11 cellular contexts compared by ENCODE assay signal in genomic region chr1:206495493-206496046, GRCh38. TPM values are rescaled to one million over a fixed set of nuclear protein-coding genes. Genes with fewer than 3 reads are reported as not detected.
DNase-seq lines count a peak whose midpoint lies in the region; ATAC-seq and TF ChIP-seq lines count a peak whose summit lies in the region.
"Had no signal": no experiment of that assay in that cellular context is flagged by ENCODE, and none has a peak within 500 bp of the region (broad histone marks: within the 10 kb centered on the region; RNA-seq: fewer than 3 reads in every experiment).

No MANE protein-coding gene starts in this region.

- H2AFZ ChIP-seq in GM23248 = no peak overlapping the region

- peak; percentile 29 for ATAC-seq in HG03460 (IDR thresholded peaks at IDR 0.05; ENCODE audit: unreplicated experiment)
- ATAC-seq in HG02981 (IDR thresholded peaks at IDR 0.05; ENCODE audit: unreplicated experiment) = no peak
- ATAC-seq: A549 had no signal

- no peak overlapping the region for H3K9ac ChIP-seq in GM23248

- TF ChIP-seq EP300 in esophagus muscularis mucosa (IDR thresholded peaks at IDR 0.05) = no peak

- TF ChIP-seq POLR2A in esophagus muscularis mucosa (IDR thresholded peaks at IDR 0.05; ENCODE audit: low read depth) = no peak

- in situ Hi-C loops in GM23248 (cut with MboI) = no loop called here

- DNase-seq in SKM-1 treated with dmso at 0.1 percent for 144 hours (lab: John Stamatoyannopoulos, UW; ENCODE audit: unreplicated experiment) = peak; percentile 13
- no peak for DNase-seq in SKM-1 (lab: John Stamatoyannopoulos, UW; ENCODE audit: unreplicated experiment)
- no peak for DNase-seq in esophagus muscularis mucosa (ENCODE audit: extremely low spot score)
- DNase-seq in tibial artery = no peak
- DNase-seq in ecto neural progenitor cell (ENCODE audit: low spot score) = no peak
- DNase-seq in GM23248 = no peak
- DNase-seq: kidney glomerular epithelial cell; stimulated activated naive CD4-positive, alpha-beta T cell treated with Interleukin-2 at 50 U/mL for 16 hours had no signal

- H3K36me3 ChIP-seq in esophagus muscularis mucosa (peaks cover 0 to 5% (median 0%) of the 10 kb centered on the region in 4 donors), tibial artery (peaks cover 0 to 24% (median 0%) of the 10 kb centered on the region in 3 donors), GM23248 (ENCODE audit: low read depth) (peaks cover 18% of the 10 kb centered on the region; the same call in 1 of the 2 replicates)

- H3K79me2 ChIP-seq in GM23248 (ENCODE audit: insufficient read depth) = no peaks in the 10 kb centered on the region

- 54% methylated on average over 3 of the region's 3 CpGs for WGBS in esophagus muscularis mucosa
- WGBS in GM23248 (ENCODE audit: low coverage in 1 of 2, low lambda C conversion rate in 2 of 2, missing lambda C conversion rate in 2 of 2), 2 experiments = 56% methylated on average over 3 of the region's 3 CpGs

- peak overlapping the region in 3 of 4 donors; percentile 6 to 53 (median 17) for H3K27ac ChIP-seq in esophagus muscularis mucosa (replicated peaks in 1 of 4)
- H3K27ac ChIP-seq in tibial artery = peak overlapping the region; percentile 63 to 71
- no peak overlapping the region for H3K27ac ChIP-seq in GM23248
- H3K27ac ChIP-seq: A549 had no signal

- intact Hi-C loops in esophagus muscularis mucosa (cut with DNase I) (loop anchor here (10.0 kb wide), 1 partner anchor 419 kb away; no protein-coding TSS in a partner anchor), tibial artery (cut with DNase I; ENCODE audit: low total_unique reads) (no loop called here)

- H3K4me3 ChIP-seq in esophagus muscularis mucosa (no peak overlapping the region), tibial artery (no peak overlapping the region), GM23248 (no peak overlapping the region)
- H3K4me3 ChIP-seq: A549 had no signal

- 0 out of 2 replicates have a peak, but pooled peaks cover 6% of the 10 kb centered on the region for H3F3A ChIP-seq in GM23248 (ENCODE audit: insufficient read depth)

- H3K4me1 ChIP-seq in esophagus muscularis mucosa (peaks cover 16 to 24% (median 22%) of the 10 kb centered on the region in 4 donors), tibial artery (peaks cover 0 to 38% (median 26%) of the 10 kb centered on the region in 4 donors), GM23248 (ENCODE audit: insufficient read depth) (peaks cover 9% of the 10 kb centered on the region; the same call in 1 of the 2 replicates)

- H3K27me3 ChIP-seq in esophagus muscularis mucosa (no peaks in the 10 kb centered on the region), tibial artery (no peaks in the 10 kb centered on the region), GM23248 (replicated peaks; ENCODE audit: insufficient read depth) (no peaks in the 10 kb centered on the region)

- no peaks in the 10 kb centered on the region for H4K20me1 ChIP-seq in GM23248 (ENCODE audit: insufficient read depth)

- no peaks in the 10 kb centered on the region for H3K9me2 ChIP-seq in GM23248 (ENCODE audit: insufficient read depth)

- H3K9me3 ChIP-seq in esophagus muscularis mucosa (no peaks in the 10 kb centered on the region), tibial artery (no peaks in the 10 kb centered on the region), GM23248 (ENCODE audit: low read depth) (no peaks in the 10 kb centered on the region)
- H3K9me3 ChIP-seq: A549 had no signal

- no peak overlapping the region for H3K4me2 ChIP-seq in GM23248 (ENCODE audit: unreplicated experiment)
- H3K4me2 ChIP-seq: A549 had no signal

- TF ChIP-seq CTCF in esophagus muscularis mucosa (IDR thresholded peaks at IDR 0.05) = no peak
- TF ChIP-seq CTCF in tibial artery (IDR thresholded peaks at IDR 0.05) = no peak

RNA-seq across cellular contexts. Expression of gene RASSF5, which starts 11.8 kb away (rescaled TPM):
- total RNA-seq in esophagus muscularis mucosa = 10 to 100 TPM in 3 of 4 donors, 1 to 10 TPM in 1; 6.6 to 23.0 (median 10.5) TPM
- total RNA-seq in GM23248 (2014; rRNA removed; shearing (Covaris generic)) = 0.22 and 0.89 TPM in 2 replicates
- polyA plus RNA-seq in GM23248 (2016; fragmentation: Nextera tagmentation; extraction: Ambion mirVana) = 0.28 and 0.48 TPM in 2 replicates

RNA-seq across cellular contexts. Expression of gene IKBKE, which starts 25.3 kb away (rescaled TPM):
- total RNA-seq in esophagus muscularis mucosa = 1 to 10 TPM; 1.4 to 2.5 (median 2.3) TPM
- 12.5 and 17.7 TPM in 2 replicates for total RNA-seq in GM23248 (2014; rRNA removed; shearing (Covaris generic))
- polyA plus RNA-seq in GM23248 (2016; fragmentation: Nextera tagmentation; extraction: Ambion mirVana) = 13.4 and 14.5 TPM in 2 replicates
